Comparison of ENCODE assay signal across 24 cellular contexts in genomic region chr4:76806757-76807156, GRCh38.
"Had no signal": no experiment of that assay in that cellular context is flagged by ENCODE, and none has a peak within 500 bp of the region (broad histone marks: within the 10 kb centered on the region; RNA-seq: fewer than 3 reads in every experiment).

No MANE protein-coding gene starts in this region.

- H3K4me2 ChIP-seq: hepatocyte had no signal

- H3K27me3 ChIP-seq: gastroesophageal sphincter, hepatocyte, left lung, ovary, transverse colon, upper lobe of right lung, uterus had no signal

- FAIRE-seq: colon, kidney had no signal

- H3K79me2 ChIP-seq: hepatocyte had no signal

- ATAC-seq: gastroesophageal sphincter; heart left ventricle; left cardiac atrium; left lung; naive thymus-derived CD4-positive, alpha-beta T cell; psoas muscle; right cardiac atrium; stimulated activated naive B cell treated with anti-CD40 and anti-IgM and Interleukin-4, amounts not matched to agents 10 μg/mL and 1 μg/mL and 100 μg/mL, for 72 hours; upper lobe of right lung had no signal

- H2AFZ ChIP-seq: hepatocyte had no signal

- H3K36me3 ChIP-seq: gastroesophageal sphincter, heart left ventricle, left lung, ovary, spleen, transverse colon, upper lobe of right lung, uterus had no signal

- H3K4me3 ChIP-seq: dorsolateral prefrontal cortex, gastroesophageal sphincter, heart left ventricle, hepatocyte, left lung, ovary, psoas muscle, skin epidermis, spleen, transverse colon, upper lobe of right lung, uterus had no signal

- DNase-seq: dorsolateral prefrontal cortex; effector CD4-positive, alpha-beta T cell; heart left ventricle; kidney; left cardiac atrium; left lung; midbrain; naive thymus-derived CD4-positive, alpha-beta T cell; nephron progenitor cell; occipital lobe; ovary; posterior cingulate gyrus; psoas muscle; right cardiac atrium; spleen; stimulated activated CD4-positive, alpha-beta T cell treated with anti-CD3 and anti-CD28 coated beads, Interleukin-2, amount 100 ng/mL, for 48 hours; stimulated activated naive B cell treated with anti-CD40 and anti-IgM and Interleukin-4, amounts not matched to agents 10 μg/mL and 1 μg/mL and 100 μg/mL, for 72 hours; transverse colon; upper lobe of right lung; uterus had no signal

- H3K27ac ChIP-seq: dorsolateral prefrontal cortex, gastroesophageal sphincter, hepatocyte, left lung, ovary, psoas muscle, skin epidermis, transverse colon, upper lobe of right lung, uterus had no signal

- H3K4me1 ChIP-seq: left lung, psoas muscle, upper lobe of right lung had no signal

- H3K9me3 ChIP-seq: ovary, transverse colon, uterus had no signal
